8 cellular contexts compared by ENCODE assay signal in genomic region chr22:30195245-30196140, GRCh38. TPM values are rescaled to one million over a fixed set of nuclear protein-coding genes. Genes with fewer than 3 reads are reported as not detected.
DNase-seq lines count a peak whose midpoint lies in the region; ATAC-seq, FAIRE-seq and TF ChIP-seq lines count a peak whose summit lies in the region.

No MANE protein-coding gene starts in this region.

- 38 to 41% methylated on average over 5 of the region's 5 CpGs for WGBS in upper lobe of left lung, 2 donors

- DNase-seq in activated T-cell treated with anti-CD3 and anti-CD28 coated beads, Interleukin-2, amount 50 U/mL, for 4 hours: no peak
- no peak for DNase-seq in activated T-cell treated with anti-CD3 and anti-CD28 coated beads, Interleukin-2, amount 50 U/mL, for 1 hour
- no peak for DNase-seq in activated naive CD4-positive, alpha-beta T cell treated with anti-CD3 and anti-CD28 coated beads, Interleukin-2, amount 50 U/mL, for 72 hours (ENCODE audit: low spot score in 2 of 2)
- peak; percentile 67 for DNase-seq in kidney tubule cell (ENCODE audit: low spot score)
- DNase-seq in upper lobe of left lung: no peak
- DNase-seq in GM19239 (ENCODE audit: insufficient read length, low spot score): no peak

- peak overlapping the region; percentile 75 to 81 for H3K27ac Mint-ChIP-seq in activated naive CD4-positive, alpha-beta T cell treated with anti-CD3 and anti-CD28 coated beads, Interleukin-2, amount 50 U/mL, for 72 hours

- peak overlapping the region; percentile 47 for H3K4me3 Mint-ChIP-seq in activated T-cell treated with anti-CD3 and anti-CD28 coated beads, Interleukin-2, amount 50 U/mL, for 4 hours

- TF ChIP-seq POLR2A in upper lobe of left lung (IDR thresholded peaks at IDR 0.05): no peak

- H3K27me3 ChIP-seq in upper lobe of left lung: no peaks in the 10 kb centered on the region

- no peak for TF ChIP-seq CTCF in upper lobe of left lung (IDR thresholded peaks at IDR 0.05)

- peaks cover 21 to 33% (median 26%) of the 10 kb centered on the region in 4 donors for H3K4me1 ChIP-seq in upper lobe of left lung

- H3K4me3 ChIP-seq in upper lobe of left lung: peak overlapping the region in 1 of 4 donors; percentile 19

- peak overlapping the region; percentile 78 to 89 (median 82) for H3K27ac ChIP-seq in upper lobe of left lung

- peaks cover 72% of the 10 kb centered on the region for H3K4me1 Mint-ChIP-seq in activated T-cell treated with anti-CD3 and anti-CD28 coated beads, Interleukin-2, amount 50 U/mL, for 4 hours (ENCODE audit: low read depth)

- TF ChIP-seq EP300 in upper lobe of left lung (IDR thresholded peaks at IDR 0.05): peak in 2 of 4 donors; percentile 30 to 72

- H3K36me3 ChIP-seq in upper lobe of left lung: no peaks in the 10 kb centered on the region

- H3K36me3 Mint-ChIP-seq in activated T-cell treated with anti-CD3 and anti-CD28 coated beads, Interleukin-2, amount 50 U/mL, for 4 hours (ENCODE audit: insufficient read depth): no peaks in the 10 kb centered on the region
- peaks cover 0 to 31% of the 10 kb centered on the region in 2 donors for H3K36me3 Mint-ChIP-seq in activated naive CD4-positive, alpha-beta T cell treated with anti-CD3 and anti-CD28 coated beads, Interleukin-2, amount 50 U/mL, for 72 hours

- no peak for FAIRE-seq in GM19239 (lab: Jason Lieb, UNC)

- H3K9me3 Mint-ChIP-seq in activated T-cell treated with anti-CD3 and anti-CD28 coated beads, Interleukin-2, amount 50 U/mL, for 4 hours: peaks cover 5% of the 10 kb centered on the region
- H3K9me3 Mint-ChIP-seq in activated naive CD4-positive, alpha-beta T cell treated with anti-CD3 and anti-CD28 coated beads, Interleukin-2, amount 50 U/mL, for 72 hours: peaks cover 7 to 13% of the 10 kb centered on the region in 2 donors

- H3K27me3 Mint-ChIP-seq in activated T-cell treated with anti-CD3 and anti-CD28 coated beads, Interleukin-2, amount 50 U/mL, for 4 hours (ENCODE audit: low read depth): no peaks in the 10 kb centered on the region

- H3K9me3 ChIP-seq in upper lobe of left lung: no peaks in the 10 kb centered on the region

- ATAC-seq in activated T-cell treated with anti-CD3 and anti-CD28 coated beads, Interleukin-2, amount 50 U/mL, for 4 hours: no peak
- peak; percentile 49 to 52 for ATAC-seq in activated naive CD4-positive, alpha-beta T cell treated with anti-CD3 and anti-CD28 coated beads, Interleukin-2, amount 50 U/mL, for 72 hours
- peak in 1 of 2 donors; percentile 53 for ATAC-seq in upper lobe of left lung (ENCODE audit: low FRiP score in 2 of 2)
- no peak for ATAC-seq in GM21529 (IDR thresholded peaks at IDR 0.05; ENCODE audit: unreplicated experiment)
- ATAC-seq in GM18873 (IDR thresholded peaks at IDR 0.05; ENCODE audit: low FRiP score, unreplicated experiment): no peak

RNA-seq across cellular contexts. Expression of gene LIF, which starts 51.1 kb away (rescaled TPM):
- 100 to 1,000 TPM; 226 to 440 (median 307) TPM for total RNA-seq in activated T-cell treated with anti-CD3 and anti-CD28 coated beads, Interleukin-2, amount 50 U/mL, for 4 hours
- total RNA-seq in activated naive CD4-positive, alpha-beta T cell treated with anti-CD3 and anti-CD28 coated beads, Interleukin-2, amount 50 U/mL, for 72 hours: 100 to 1,000 TPM in 1 of 2 donors, 10 to 100 TPM in 1; 68.9 to 522 TPM
- total RNA-seq in upper lobe of left lung: 10 to 100 TPM in 1 of 6 donors, 1 to 10 TPM in 4, under 1 TPM in 1; 0.89 to 16.9 (median 3.8) TPM

Comparison
In these comparisons a context has a peak if more than half of its experiments do, and no peak if none do; other contexts are left out.
1. ATAC-seq: peak in activated naive CD4-positive, alpha-beta T cell treated with anti-CD3 and anti-CD28 coated beads, Interleukin-2, amount 50 U/mL, for 72 hours (2 of 2); none in activated T-cell treated with anti-CD3 and anti-CD28 coated beads, Interleukin-2, amount 50 U/mL, for 4 hours (0 of 2), GM21529 (single experiment) and GM18873 (single experiment).